ENCODE assay signal across 1 cellular context in the genomic region with DNA sequence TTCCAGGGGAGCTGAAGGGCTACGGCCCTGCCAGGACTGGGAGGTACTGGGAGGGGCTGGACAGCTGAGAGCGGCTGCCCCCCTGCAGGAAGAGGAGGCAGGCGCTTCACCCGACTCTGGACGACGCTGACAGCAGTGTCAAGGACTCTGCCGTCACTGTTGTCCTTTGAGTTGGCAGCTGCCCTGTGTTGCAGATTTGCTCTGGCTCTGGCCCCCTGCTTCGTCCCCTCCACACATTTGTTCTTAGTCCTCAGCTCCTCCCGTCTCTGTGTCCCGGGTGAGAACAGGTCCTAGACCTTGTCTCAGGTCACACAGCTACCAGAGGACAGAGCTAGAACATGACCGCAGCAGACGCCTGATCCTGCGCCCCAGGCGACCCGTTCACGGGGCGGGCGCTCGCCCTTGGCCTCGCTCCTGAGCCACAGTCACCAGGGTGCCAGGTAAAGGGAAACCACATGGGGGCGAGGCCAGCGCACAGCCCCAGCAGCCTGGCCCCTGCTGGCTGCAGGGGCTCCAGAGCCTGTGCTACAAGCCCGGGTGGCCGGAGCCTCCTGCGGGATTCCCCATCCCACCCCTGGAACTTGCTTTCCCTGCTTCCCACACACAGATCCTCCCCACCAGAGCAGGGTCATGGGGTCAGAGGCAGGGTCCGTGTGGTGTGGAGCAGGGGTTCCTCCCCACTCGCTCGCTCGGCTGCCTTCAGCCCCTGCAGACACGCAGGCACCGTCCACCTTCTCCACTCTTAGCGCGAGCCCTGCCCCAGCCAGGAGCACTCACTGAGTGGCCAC.
TF ChIP-seq lines count a peak whose summit lies in the region.

No MANE protein-coding gene starts in this region.

TF ChIP-seq in H1, 55 proteins besides CTCF, POLR2A, EP300 and RAD21:
- no peak for TF ChIP-seq SAP30 (IDR thresholded peaks at IDR 0.05; ENCODE audit: insufficient read depth, insufficient replicate concordance, low read length)
